Comparison of ENCODE assay signal across 26 cellular contexts in the genomic region with DNA sequence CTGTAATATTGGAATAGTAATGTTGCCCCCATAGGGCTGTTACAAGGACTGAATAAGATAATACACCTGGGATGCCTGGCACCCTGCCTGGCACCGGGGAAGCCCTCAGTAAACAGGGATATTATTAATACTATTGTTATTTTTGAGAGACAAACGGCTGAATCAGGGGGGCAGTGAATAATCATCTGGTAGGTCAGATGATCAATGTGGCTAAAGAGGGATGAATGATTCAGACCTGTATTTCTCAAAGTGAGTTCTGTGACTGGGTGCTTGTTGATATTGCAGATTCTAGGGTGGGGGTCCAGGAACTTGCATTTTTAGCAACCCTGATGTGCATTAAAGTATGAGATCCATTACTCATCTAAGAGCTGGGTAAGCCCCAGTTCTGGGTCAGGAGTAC. TPM values are rescaled to one million over a fixed set of nuclear protein-coding genes. Genes with fewer than 3 reads are reported as not detected.
A peak's percentile ranks its signal among the peaks of the same experiment; 100 is the strongest.
DNase-seq lines count a peak whose midpoint lies in the region; FAIRE-seq and TF ChIP-seq lines count a peak whose summit lies in the region.
"Had no signal": no experiment of that assay in that cellular context is flagged by ENCODE, and none has a peak within 500 bp of the region (broad histone marks: within the 10 kb centered on the region; RNA-seq: fewer than 3 reads in every experiment).

No MANE protein-coding gene starts in this region.

- H3K4me3 Mint-ChIP-seq in MCF 10A (ENCODE audit: unreplicated experiment): no peak overlapping the region
- H3K4me3 Mint-ChIP-seq: activated CD4-positive, alpha-beta memory T cell treated with anti-CD3 and anti-CD28 coated beads, Interleukin-2, amount 10 ng/mL, durations not matched to agents 7 days and 5 days; activated naive CD4-positive, alpha-beta T cell treated with anti-CD3 and anti-CD28 coated beads, Interleukin-2, amount 50 U/mL, for 24 hours; activated T-helper 17 cell treated with anti-CD3 and anti-CD28 coated beads, Interleukin-2, amount 50 U/mL, for 72 hours; T-cell had no signal

- intact Hi-C loops in MCF 10A (cut with micrococcal nuclease): loop anchor here (10.0 kb wide), 1 partner anchor 142 kb away; a partner anchor contains a TSS

- CTCF ChIA-PET in MCF 10A (lab: Yijun Ruan, JAX): interaction anchor here (0.7 to 2.0 kb wide), 4 partner anchors 15 to 43 kb away, joined by 3 to 10 read pairs (median 4); no protein-coding TSS in a partner anchor

- no peaks in the 10 kb centered on the region for H3K9me3 Mint-ChIP-seq in MCF 10A (ENCODE audit: unreplicated experiment)
- H3K9me3 Mint-ChIP-seq: activated CD4-positive, alpha-beta memory T cell treated with anti-CD3 and anti-CD28 coated beads, Interleukin-2, amount 10 ng/mL, durations not matched to agents 7 days and 5 days; activated naive CD4-positive, alpha-beta T cell treated with anti-CD3 and anti-CD28 coated beads, Interleukin-2, amount 50 U/mL, for 24 hours; activated T-helper 17 cell treated with anti-CD3 and anti-CD28 coated beads, Interleukin-2, amount 50 U/mL, for 72 hours; T-cell had no signal

- H3K4me1 Mint-ChIP-seq in MCF 10A (ENCODE audit: insufficient read depth, unreplicated experiment): peaks cover 17% of the 10 kb centered on the region

- BruUV-seq in MCF 10A (replicated peaks; lab: Mats Ljungman, UMichigan): no TSS peak

- TF ChIP-seq CTCF in MCF 10A (IDR thresholded peaks at IDR 0.05; ENCODE audit: unreplicated experiment): no peak

- H3K36me3 Mint-ChIP-seq in MCF 10A (ENCODE audit: insufficient read depth, unreplicated experiment): no peaks in the 10 kb centered on the region
- H3K36me3 Mint-ChIP-seq: activated naive CD4-positive, alpha-beta T cell treated with anti-CD3 and anti-CD28 coated beads, Interleukin-2, amount 50 U/mL, for 24 hours; T-cell had no signal

- POLR2A ChIA-PET in MCF 10A (lab: Yijun Ruan, JAX): no interaction called here

- FAIRE-seq in H54 (lab: Jason Lieb, UNC) (peak; percentile 65), RCC 7860 (lab: Jason Lieb, UNC) (peak; percentile 20), GM19239 (lab: Jason Lieb, UNC) (no peak)

- no peaks in the 10 kb centered on the region for H3K27me3 Mint-ChIP-seq in MCF 10A (ENCODE audit: insufficient read depth, unreplicated experiment)
- H3K27me3 Mint-ChIP-seq: progenitor cell of endocrine pancreas had no signal

- DNase-seq in H54 (ENCODE audit: insufficient read length, low spot score) (no peak), RCC 7860 (ENCODE audit: low spot score) (peak; percentile 50), dermis blood vessel endothelial cell (peak; percentile 50), kidney tubule cell (ENCODE audit: low spot score) (peak; percentile 85), NCI-H2081 (lab: John Stamatoyannopoulos, UW) (no peak), GM19239 (ENCODE audit: insufficient read length, low spot score) (no peak), MCF 10A (ENCODE audit: unreplicated experiment) (no peak), DMS 273 (lab: John Stamatoyannopoulos, UW; ENCODE audit: unreplicated experiment) (no peak)
- DNase-seq: activated CD4-positive, alpha-beta memory T cell treated with anti-CD3 and anti-CD28 coated beads, Interleukin-2, amount 10 ng/mL, durations not matched to agents 7 days and 5 days; Caco-2; caudate nucleus; DMS79 treated with DMSO at 0.1 percent for 48 hours; foreskin melanocyte; KG1; mesendoderm; MV-4-11; NCI-H2171 treated with DMSO at 0.1 percent for 48 hours; NCI-H524 treated with DMSO at 0.1 percent for 48 hours; NK-92 treated with Interleukin-12 subunit alpha and Interleukin-12 subunit beta, amount 100 ng/mL, for 24 hours; PC-9; stimulated activated naive CD4-positive, alpha-beta T cell; T-cell; testis had no signal

- H3K27ac Mint-ChIP-seq in MCF 10A (ENCODE audit: low read depth, unreplicated experiment): no peak overlapping the region
- H3K27ac Mint-ChIP-seq: activated CD4-positive, alpha-beta memory T cell treated with anti-CD3 and anti-CD28 coated beads, Interleukin-2, amount 10 ng/mL, durations not matched to agents 7 days and 5 days; activated naive CD4-positive, alpha-beta T cell treated with anti-CD3 and anti-CD28 coated beads, Interleukin-2, amount 50 U/mL, for 24 hours; activated T-helper 17 cell treated with anti-CD3 and anti-CD28 coated beads, Interleukin-2, amount 50 U/mL, for 72 hours; progenitor cell of endocrine pancreas; T-cell had no signal

- TF ChIP-seq POLR2A in H54 (IDR thresholded peaks at IDR 0.05; ENCODE audit: low read depth, low read length): no peak

RNA-seq across cellular contexts. Expression of a gene that starts 46.2 kb away (rescaled TPM):
- 58.4 and 77.9 TPM in 2 replicates for total RNA-seq in dermis blood vessel endothelial cell
- 43.9 and 55.8 TPM in 2 replicates for total RNA-seq in MCF 10A (2022)

Comparison
In these comparisons a context has a peak if more than half of its experiments do, and no peak if none do; other contexts are left out.
1. DNase-seq: peak in RCC 7860 (single experiment), dermis blood vessel endothelial cell (single experiment) and kidney tubule cell (single experiment); none in H54 (single experiment), NCI-H2081 (0 of 2), GM19239 (single experiment), MCF 10A (single experiment) and DMS 273 (single experiment).